10 cellular contexts compared by ENCODE assay signal in the genomic region with DNA sequence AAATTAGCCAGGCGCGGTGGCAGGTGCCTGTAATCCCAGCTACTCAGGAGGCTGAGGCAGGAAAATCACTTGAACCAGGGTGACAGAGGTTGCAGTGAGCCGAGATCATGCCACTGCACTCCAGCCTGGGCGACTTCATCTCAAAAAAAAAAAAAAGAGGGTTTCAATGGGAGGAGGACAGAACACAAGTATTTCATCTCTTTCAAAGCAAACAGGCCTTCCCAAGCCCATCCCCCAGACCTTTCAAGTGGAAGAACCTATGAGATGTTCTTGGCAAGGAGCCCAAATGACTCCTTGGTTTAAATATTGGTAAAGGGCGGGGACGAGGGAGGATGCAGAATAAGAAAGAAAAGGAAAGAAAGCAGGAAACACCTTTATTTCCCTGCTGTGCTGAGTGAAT.
A peak's percentile ranks its signal among the peaks of the same experiment; 100 is the strongest.
DNase-seq lines count a peak whose midpoint lies in the region; ATAC-seq and TF ChIP-seq lines count a peak whose summit lies in the region.
"Had no signal": no experiment of that assay in that cellular context is flagged by ENCODE, and none has a peak within 500 bp of the region (broad histone marks: within the 10 kb centered on the region; RNA-seq: fewer than 3 reads in every experiment).

No MANE protein-coding gene starts in this region.

- H3K27ac Mint-ChIP-seq in mesothelial cell of epicardium, result peak overlapping the region; percentile 55
- H3K27ac Mint-ChIP-seq: stimulated activated naive CD8-positive, alpha-beta T cell treated with anti-CD3 and anti-CD28 coated beads, Interleukin-15, Interleukin-2, amounts not matched to agents 100 ng/mL and 50 ng/mL, for 24 hours had no signal

- H3K4me3 Mint-ChIP-seq in mesothelial cell of epicardium, result no peak overlapping the region
- H3K4me3 Mint-ChIP-seq: stimulated activated naive CD8-positive, alpha-beta T cell treated with anti-CD3 and anti-CD28 coated beads, Interleukin-15, Interleukin-2, amounts not matched to agents 100 ng/mL and 50 ng/mL, for 24 hours had no signal

- peak; percentile 56 for DNase-seq in Daoy (ENCODE audit: low read depth)
- peak; percentile 56 for DNase-seq in NCI-H1436 treated with DMSO at 0.1 percent for 48 hours (lab: John Stamatoyannopoulos, UW)
- peak; percentile 65 for DNase-seq in astrocyte of the hippocampus (ENCODE audit: low read depth, low spot score)
- DNase-seq in mesothelial cell of epicardium (ENCODE audit: low spot score in 2 of 2, unreplicated experiment in 2 of 2), result peak in 1 of 2 experiments; percentile 38
- no peak for DNase-seq in UCSD-AML1 (lab: John Stamatoyannopoulos, UW; ENCODE audit: unreplicated experiment)
- DNase-seq: heart right ventricle had no signal

- no peaks in the 10 kb centered on the region for H3K27me3 Mint-ChIP-seq in mesothelial cell of epicardium (ENCODE audit: low read depth)
- H3K27me3 Mint-ChIP-seq: stimulated activated naive CD8-positive, alpha-beta T cell treated with anti-CD3 and anti-CD28 coated beads, Interleukin-15, Interleukin-2, amounts not matched to agents 100 ng/mL and 50 ng/mL, for 24 hours had no signal

- ATAC-seq in GM18520 (IDR thresholded peaks at IDR 0.05; ENCODE audit: unreplicated experiment) (no peak), HG03565 (IDR thresholded peaks at IDR 0.05; ENCODE audit: unreplicated experiment) (no peak), HG02588 (IDR thresholded peaks at IDR 0.05; ENCODE audit: unreplicated experiment) (no peak)

- H3K9me3 Mint-ChIP-seq in mesothelial cell of epicardium, result no peaks in the 10 kb centered on the region
- H3K9me3 Mint-ChIP-seq: stimulated activated naive CD8-positive, alpha-beta T cell treated with anti-CD3 and anti-CD28 coated beads, Interleukin-15, Interleukin-2, amounts not matched to agents 100 ng/mL and 50 ng/mL, for 24 hours had no signal

- peaks cover 58% of the 10 kb centered on the region for H3K4me1 Mint-ChIP-seq in mesothelial cell of epicardium

- no peaks in the 10 kb centered on the region for H3K36me3 Mint-ChIP-seq in mesothelial cell of epicardium

- no peak for TF ChIP-seq CTCF in mesothelial cell of epicardium (IDR thresholded peaks at IDR 0.05; ENCODE audit: unreplicated experiment)
